Comparison of ENCODE assay signal across 11 cellular contexts in the genomic region with DNA sequence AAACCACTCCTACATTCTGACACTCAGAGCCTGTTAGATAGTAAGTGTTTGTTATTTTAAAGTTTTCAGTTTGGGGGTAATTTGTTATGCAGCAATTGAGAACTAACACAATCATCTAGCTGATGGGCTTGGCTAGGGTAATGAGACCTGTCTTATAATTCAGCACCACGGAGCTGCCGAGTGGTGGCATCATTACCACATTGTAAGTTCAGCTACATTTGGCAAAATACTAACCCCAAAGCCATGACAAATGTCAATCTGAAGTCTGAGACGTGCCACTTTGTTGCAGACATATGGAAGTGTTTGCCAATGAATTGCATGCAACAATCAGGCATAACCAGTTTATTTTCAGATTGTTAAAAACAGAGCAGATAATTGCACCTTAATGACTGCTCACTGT. TPM values are rescaled to one million over a fixed set of nuclear protein-coding genes. Genes with fewer than 3 reads are reported as not detected.
A peak's percentile ranks its signal among the peaks of the same experiment; 100 is the strongest.
DNase-seq lines count a peak whose midpoint lies in the region; ATAC-seq and TF ChIP-seq lines count a peak whose summit lies in the region.
"Had no signal": no experiment of that assay in that cellular context is flagged by ENCODE, and none has a peak within 500 bp of the region (broad histone marks: within the 10 kb centered on the region; RNA-seq: fewer than 3 reads in every experiment).

No MANE protein-coding gene starts in this region.

- H3K36me3 Mint-ChIP-seq in CD4-positive, alpha-beta T cell (ENCODE audit: low read depth): peaks cover 95% of the 10 kb centered on the region

- H3K9me3 Mint-ChIP-seq in CD4-positive, alpha-beta T cell: peaks cover 5% of the 10 kb centered on the region
- H3K9me3 Mint-ChIP-seq: stimulated activated effector memory CD8-positive, alpha-beta T cell treated with anti-CD3 and anti-CD28 coated beads, Interleukin-12 subunit alpha, Interleukin-12 subunit beta, amount 100 ng/mL, for 72 hours; T-helper 1 cell treated with Interleukin-12 subunit alpha and Interleukin-12 subunit beta and Interleukin-4 antibody, amounts not matched to agents 30 μg/mL and 1 μg/mL, for 36 hours had no signal

- no peak overlapping the region for H3K4me3 Mint-ChIP-seq in CD4-positive, alpha-beta T cell
- H3K4me3 Mint-ChIP-seq: activated naive CD8-positive, alpha-beta T cell treated with anti-CD3 and anti-CD28 coated beads, Interleukin-2, amount 10 ng/mL, durations not matched to agents 7 days and 5 days; stimulated activated effector memory CD8-positive, alpha-beta T cell treated with anti-CD3 and anti-CD28 coated beads, Interleukin-12 subunit alpha, Interleukin-12 subunit beta, amount 100 ng/mL, for 72 hours; T-helper 1 cell treated with Interleukin-12 subunit alpha and Interleukin-12 subunit beta and Interleukin-4 antibody, amounts not matched to agents 30 μg/mL and 1 μg/mL, for 36 hours had no signal

- H3K27ac ChIP-seq in CD4-positive, alpha-beta T cell (ENCODE audit: low read depth, low read length): no peak overlapping the region

- no peaks in the 10 kb centered on the region for H3K27me3 Mint-ChIP-seq in CD4-positive, alpha-beta T cell
- H3K27me3 Mint-ChIP-seq: activated naive CD8-positive, alpha-beta T cell treated with anti-CD3 and anti-CD28 coated beads, Interleukin-2, amount 10 ng/mL, durations not matched to agents 7 days and 5 days had no signal

- H3K27me3 ChIP-seq in CD4-positive, alpha-beta T cell (ENCODE audit: control insufficient read depth, insufficient read depth, low read length): no peaks in the 10 kb centered on the region
- no peaks in the 10 kb centered on the region for H3K27me3 ChIP-seq in HAP-1 (ENCODE audit: low read depth)

- in situ Hi-C loops in HAP-1 (cut with MboI; ENCODE audit: low sequenced_read_pairs): no loop called here

- POLR2A ChIA-PET in CD4-positive, alpha-beta T cell (lab: Charles Lee): no interaction called here

- intact Hi-C loops in CD4-positive, alpha-beta T cell (cut with DNase I, micrococcal nuclease): no loop called here
- intact Hi-C loops in mucosa of descending colon (cut with DNase I, micrococcal nuclease): no loop called here

- no peak for ATAC-seq in CD4-positive, alpha-beta T cell (ENCODE audit: poor library complexity)
- ATAC-seq in mucosa of descending colon (peak; percentile 42), GM18517 (IDR thresholded peaks at IDR 0.05; ENCODE audit: unreplicated experiment) (no peak), HG03159 (IDR thresholded peaks at IDR 0.05; ENCODE audit: unreplicated experiment) (no peak)

- no peak for TF ChIP-seq CTCF in CD4-positive, alpha-beta T cell (IDR thresholded peaks at IDR 0.05)
- TF ChIP-seq CTCF in epithelial cell of proximal tubule (conservative IDR thresholded peaks at IDR 0.05; ENCODE audit: low read depth, low read length) (peak; percentile 59), mucosa of descending colon (IDR thresholded peaks at IDR 0.05) (no peak)

- CTCF ChIA-PET in CD4-positive, alpha-beta T cell (lab: Charles Lee): interaction anchor here (0.5 to 0.6 kb wide), 2 partner anchors 139 to 269 kb away, joined by 3 read pairs; no protein-coding TSS in a partner anchor

- no peak for DNase-seq in CD4-positive, alpha-beta T cell
- peak; percentile 21 for DNase-seq in NCI-H1694 (lab: John Stamatoyannopoulos, UW)
- no peak for DNase-seq in epithelial cell of proximal tubule (ENCODE audit: low read depth)
- peak in 1 of 3 donors; percentile 36 for DNase-seq in mucosa of descending colon
- DNase-seq in HAP-1 (ENCODE audit: low spot score in 2 of 2): no peak
- DNase-seq in HT-29 (ENCODE audit: low spot score): no peak
- DNase-seq: activated naive CD8-positive, alpha-beta T cell treated with anti-CD3 and anti-CD28 coated beads, Interleukin-2, amount 10 ng/mL, durations not matched to agents 7 days and 5 days had no signal

- peaks cover 8% of the 10 kb centered on the region for H3K9me3 ChIP-seq in CD4-positive, alpha-beta T cell (ENCODE audit: control insufficient read depth, low read length)
- H3K9me3 ChIP-seq in mucosa of descending colon (no peaks in the 10 kb centered on the region), HAP-1 (no peaks in the 10 kb centered on the region)

- H3K4me3 ChIP-seq in epithelial cell of proximal tubule (ENCODE audit: low read depth, low read length) (no peak overlapping the region), mucosa of descending colon (no peak overlapping the region), HAP-1 (no peak overlapping the region)

- peak overlapping the region; percentile 65 for H3K27ac Mint-ChIP-seq in CD4-positive, alpha-beta T cell
- H3K27ac Mint-ChIP-seq: activated naive CD8-positive, alpha-beta T cell treated with anti-CD3 and anti-CD28 coated beads, Interleukin-2, amount 10 ng/mL, durations not matched to agents 7 days and 5 days; stimulated activated effector memory CD8-positive, alpha-beta T cell treated with anti-CD3 and anti-CD28 coated beads, Interleukin-12 subunit alpha, Interleukin-12 subunit beta, amount 100 ng/mL, for 72 hours; T-helper 1 cell treated with Interleukin-12 subunit alpha and Interleukin-12 subunit beta and Interleukin-4 antibody, amounts not matched to agents 30 μg/mL and 1 μg/mL, for 36 hours had no signal

- H3K4me1 Mint-ChIP-seq in CD4-positive, alpha-beta T cell (ENCODE audit: low read depth): peaks cover 36% of the 10 kb centered on the region

- H3K36me3 ChIP-seq in mucosa of descending colon (ENCODE audit: low read depth) (no peaks in the 10 kb centered on the region), HAP-1 (replicated peaks) (no peaks in the 10 kb centered on the region)

- H3K4me1 ChIP-seq in mucosa of descending colon (ENCODE audit: low read depth): no peaks in the 10 kb centered on the region
- H3K4me1 ChIP-seq in HAP-1: no peaks in the 10 kb centered on the region

RNA-seq across cellular contexts. Expression of a gene that starts 52.7 kb away (rescaled TPM):
- 10 to 100 TPM; 23.9 to 24.2 TPM for total RNA-seq in CD4-positive, alpha-beta T cell
- total RNA-seq in epithelial cell of proximal tubule (not detected in 2 replicates), mucosa of descending colon (1 to 10 TPM; 1.9 to 3.0 (median 1.9) TPM)
- total RNA-seq in HT-29 (2014; rRNA removed; shearing (Covaris generic)): not detected in 2 replicates

Comparison
In these comparisons a context has a peak if more than half of its experiments do, and no peak if none do; other contexts are left out.
1. RNA of a gene that starts 52.7 kb away (total RNA-seq): 23.9 to 24.2 TPM in CD4-positive, alpha-beta T cell; 1.9 to 3.0 TPM in mucosa of descending colon, not detected in epithelial cell of proximal tubule and not detected in HT-29; every median in the first group is over 4 times any median in the second.